In genomic region chr16:64153718-64154117, GRCh38 we compare ENCODE assay signal across 19 cellular contexts.
DNase-seq lines count a peak whose midpoint lies in the region; ATAC-seq, FAIRE-seq and TF ChIP-seq lines count a peak whose summit lies in the region.
"Had no signal": no experiment of that assay in that cellular context is flagged by ENCODE, and none has a peak within 500 bp of the region (broad histone marks: within the 10 kb centered on the region; RNA-seq: fewer than 3 reads in every experiment).

No MANE protein-coding gene starts in this region.

- H3K36me3 Mint-ChIP-seq in GM23338 (ENCODE audit: low read depth): no peaks in the 10 kb centered on the region
- no peaks in the 10 kb centered on the region for H3K36me3 Mint-ChIP-seq in neural progenitor cell
- no peaks in the 10 kb centered on the region for H3K36me3 Mint-ChIP-seq in activated T-helper 2 cell treated with anti-CD3 and anti-CD28 coated beads, Interferon-gamma antibody, Interleukin-2, Interleukin-4, amounts not matched to agents 10 μg/mL and 5 μg/mL and 100 μg/mL, durations not matched to agents 14 hours and 24 hours and 36 hours (ENCODE audit: low read depth)

- H4K20me1 ChIP-seq in GM23338 (replicated peaks; ENCODE audit: insufficient read depth) (no peaks in the 10 kb centered on the region), neural progenitor cell (ENCODE audit: low read depth) (no peaks in the 10 kb centered on the region), HepG2 (ENCODE audit: insufficient read depth, low read length) (no peaks in the 10 kb centered on the region)

- in situ Hi-C loops in HepG2 (cut with HindIII; ENCODE audit: extremely low pct_ligation_motif_present, low pct_unique_long_range_greater_than_20kb): no loop called here

- ATAC-seq in GM23338 (no peak), HepG2 (no peak)
- ATAC-seq: activated naive CD8-positive, alpha-beta T cell treated with anti-CD3 and anti-CD28 coated beads, Interleukin-2, amount 50 U/mL, for 24 hours; gastrocnemius medialis; left ventricle myocardium superior; Panc1; pancreas had no signal

- 54% methylated on average over 3 of the region's 3 CpGs for WGBS in HepG2 (ENCODE audit: low lambda C conversion rate)
- WGBS in lower leg skin, 2 donors: 85 to 86% methylated on average over 3 of the region's 3 CpGs

- H3K4me3 ChIP-seq in GM23338 (no peak overlapping the region), epithelial cell of proximal tubule (ENCODE audit: low read depth, low read length) (no peak overlapping the region), neural progenitor cell (no peak overlapping the region), HepG2 (replicated peaks in 1 of 3; ENCODE audit: insufficient read depth in 1 of 3, low read depth in 2 of 3, low read length in 3 of 3) (no peak overlapping the region), lower leg skin (ENCODE audit: low read depth, poor library complexity, severe bottlenecking) (no peak overlapping the region)
- H3K4me3 ChIP-seq: gastrocnemius medialis, pancreas had no signal

- H2AFZ ChIP-seq in GM23338 (peak overlapping the region; percentile 73; the same call in 1 of the 2 replicates), neural progenitor cell (replicated peaks) (peak overlapping the region; percentile 26), HepG2 (ENCODE audit: low read length) (no peak overlapping the region)

- DNase-seq in GM23338 (ENCODE audit: low spot score): no peak
- DNase-seq in RPMI7951 (ENCODE audit: low read depth): peak; percentile 94
- DNase-seq in epithelial cell of proximal tubule (ENCODE audit: low read depth): peak; percentile 35
- no peak for DNase-seq in neural progenitor cell (ENCODE audit: low spot score)
- no peak for DNase-seq in HepG2 (ENCODE audit: low spot score)
- DNase-seq in lower leg skin (ENCODE audit: low spot score in 2 of 2): no peak
- DNase-seq in activated T-helper 2 cell treated with anti-CD3 and anti-CD28 coated beads, Interferon-gamma antibody, Interleukin-2, Interleukin-4, amounts not matched to agents 10 μg/mL and 5 μg/mL and 100 μg/mL, durations not matched to agents 14 hours and 24 hours and 36 hours (ENCODE audit: low spot score): no peak
- no peak for DNase-seq in iPS-NIHi7 (ENCODE audit: extremely low spot score)
- DNase-seq: activated naive CD8-positive, alpha-beta T cell treated with anti-CD3 and anti-CD28 coated beads, Interleukin-2, amount 50 U/mL, for 24 hours; gastrocnemius medialis; left ventricle myocardium superior; NCI-H1105 treated with DMSO at 0.1 percent for 48 hours; NCI-H526; pancreas; stimulated activated CD4-positive, alpha-beta T cell treated with anti-CD3 and anti-CD28 coated beads, Interleukin-4, amount 100 ng/mL, for 24 hours; SW 1271 had no signal

- H3K9me3 Mint-ChIP-seq in GM23338 (peaks cover 3% of the 10 kb centered on the region; the same call in 1 of the 3 replicates), neural progenitor cell (no peaks in the 10 kb centered on the region)
- H3K9me3 Mint-ChIP-seq in activated T-helper 2 cell treated with anti-CD3 and anti-CD28 coated beads, Interferon-gamma antibody, Interleukin-2, Interleukin-4, amounts not matched to agents 10 μg/mL and 5 μg/mL and 100 μg/mL, durations not matched to agents 14 hours and 24 hours and 36 hours: peaks cover 42% of the 10 kb centered on the region

- H3K9me2 ChIP-seq in GM23338 (ENCODE audit: insufficient read depth): peaks cover 3% of the 10 kb centered on the region; the same call in 1 of the 2 replicates

- H3K9ac ChIP-seq in neural progenitor cell: no peak overlapping the region
- no peak overlapping the region for H3K9ac ChIP-seq in HepG2 (ENCODE audit: insufficient read depth, low read depth, low read length)

- intact Hi-C loops in HepG2 (cut with micrococcal nuclease; ENCODE audit: unreplicated experiment): no loop called here
- intact Hi-C loops in lower leg skin (cut with DNase I; ENCODE audit: low total_unique reads): no loop called here
- intact Hi-C loops in activated T-helper 2 cell treated with anti-CD3 and anti-CD28 coated beads, Interferon-gamma antibody, Interleukin-2, Interleukin-4, amounts not matched to agents 10 μg/mL and 5 μg/mL and 100 μg/mL, durations not matched to agents 14 hours and 24 hours and 36 hours (cut with micrococcal nuclease): no loop called here

- TF ChIP-seq POLR2A in HepG2 (IDR thresholded peaks at IDR 0.05; ENCODE audit: insufficient read depth in 1 of 2, low read depth in 2 of 2, low read length in 2 of 2): no peak
- no peak for TF ChIP-seq POLR2A in lower leg skin (IDR thresholded peaks at IDR 0.05)

- H3K27ac Mint-ChIP-seq in GM23338 (no peak overlapping the region), neural progenitor cell (no peak overlapping the region)
- no peak overlapping the region for H3K27ac Mint-ChIP-seq in activated T-helper 2 cell treated with anti-CD3 and anti-CD28 coated beads, Interferon-gamma antibody, Interleukin-2, Interleukin-4, amounts not matched to agents 10 μg/mL and 5 μg/mL and 100 μg/mL, durations not matched to agents 14 hours and 24 hours and 36 hours
- H3K27ac Mint-ChIP-seq: activated naive CD8-positive, alpha-beta T cell treated with anti-CD3 and anti-CD28 coated beads, Interleukin-2, amount 50 U/mL, for 24 hours; activated T-helper 1 cell treated with anti-CD3 and anti-CD28 coated beads, Interleukin-12 subunit alpha, Interleukin-12 subunit beta, Interleukin-2, Interleukin-4 antibody, amounts not matched to agents 30 ng/mL and 10 ng/mL and 1 ng/mL, durations not matched to agents 14 hours and 24 hours and 36 hours had no signal

- no peak overlapping the region for H3K4me2 ChIP-seq in GM23338
- H3K4me2 ChIP-seq in neural progenitor cell: no peak overlapping the region
- H3K4me2 ChIP-seq in HepG2 (ENCODE audit: low read depth, low read length): no peak overlapping the region

- TF ChIP-seq EP300 in HepG2 (IDR thresholded peaks at IDR 0.05; ENCODE audit: low read depth in 2 of 2, low read length in 2 of 2) (no peak), HepG2 (CRISPR knock-in tag; IDR thresholded peaks at IDR 0.05; ENCODE audit: borderline replicate concordance) (no peak)

- H3K4me1 Mint-ChIP-seq in GM23338: peaks cover 22% of the 10 kb centered on the region; the same call in 2 of the 3 replicates
- H3K4me1 Mint-ChIP-seq in neural progenitor cell: peaks cover 6% of the 10 kb centered on the region
- no peaks in the 10 kb centered on the region for H3K4me1 Mint-ChIP-seq in activated T-helper 2 cell treated with anti-CD3 and anti-CD28 coated beads, Interferon-gamma antibody, Interleukin-2, Interleukin-4, amounts not matched to agents 10 μg/mL and 5 μg/mL and 100 μg/mL, durations not matched to agents 14 hours and 24 hours and 36 hours (ENCODE audit: low read depth)
- H3K4me1 Mint-ChIP-seq: activated naive CD8-positive, alpha-beta T cell treated with anti-CD3 and anti-CD28 coated beads, Interleukin-2, amount 50 U/mL, for 24 hours had no signal

- POLR2A ChIA-PET in HepG2 (lab: Yijun Ruan, JAX): no interaction called here

- CTCF ChIA-PET in HepG2 (lab: Yijun Ruan, JAX; ENCODE audit: low intra/inter-chr PET ratio, low total read pairs): no interaction called here

- no peak for FAIRE-seq in HepG2 (lab: Jason Lieb, UNC)
- FAIRE-seq: pancreas had no signal

- no TSS peak for BruUV-seq in HepG2 (replicated peaks; lab: Mats Ljungman, UMichigan)

- no peaks in the 10 kb centered on the region for H3K79me2 ChIP-seq in GM23338 (replicated peaks; ENCODE audit: insufficient read depth)
- H3K79me2 ChIP-seq in neural progenitor cell (ENCODE audit: low read depth): no peaks in the 10 kb centered on the region
- no peaks in the 10 kb centered on the region for H3K79me2 ChIP-seq in HepG2 (ENCODE audit: insufficient read depth, low read length)

- H3K36me3 ChIP-seq in GM23338 (ENCODE audit: insufficient read depth): no peaks in the 10 kb centered on the region
- no peaks in the 10 kb centered on the region for H3K36me3 ChIP-seq in neural progenitor cell
- no peaks in the 10 kb centered on the region for H3K36me3 ChIP-seq in HepG2 (replicated peaks in 1 of 2; ENCODE audit: control insufficient read depth in 1 of 2, insufficient read depth in 2 of 2, low read length in 2 of 2)
- H3K36me3 ChIP-seq: gastrocnemius medialis, pancreas had no signal

- H3K4me3 Mint-ChIP-seq in GM23338: no peak overlapping the region
- H3K4me3 Mint-ChIP-seq in neural progenitor cell: no peak overlapping the region
- no peak overlapping the region for H3K4me3 Mint-ChIP-seq in activated T-helper 2 cell treated with anti-CD3 and anti-CD28 coated beads, Interferon-gamma antibody, Interleukin-2, Interleukin-4, amounts not matched to agents 10 μg/mL and 5 μg/mL and 100 μg/mL, durations not matched to agents 14 hours and 24 hours and 36 hours (ENCODE audit: low read depth)
- H3K4me3 Mint-ChIP-seq: activated naive CD8-positive, alpha-beta T cell treated with anti-CD3 and anti-CD28 coated beads, Interleukin-2, amount 50 U/mL, for 24 hours; activated T-helper 1 cell treated with anti-CD3 and anti-CD28 coated beads, Interleukin-12 subunit alpha, Interleukin-12 subunit beta, Interleukin-2, Interleukin-4 antibody, amounts not matched to agents 30 ng/mL and 10 ng/mL and 1 ng/mL, durations not matched to agents 14 hours and 24 hours and 36 hours had no signal

- TF ChIP-seq RAD21 in HepG2 (CRISPR knock-in tag; IDR thresholded peaks at IDR 0.05): no peak

- no peaks in the 10 kb centered on the region for H3K9me3 ChIP-seq in neural progenitor cell (ENCODE audit: low read depth)
- no peaks in the 10 kb centered on the region for H3K9me3 ChIP-seq in HepG2 (ENCODE audit: low read length)
- H3K9me3 ChIP-seq: gastrocnemius medialis, pancreas had no signal

- H3K27me3 ChIP-seq in GM23338 (ENCODE audit: insufficient read depth) (no peaks in the 10 kb centered on the region), neural progenitor cell (no peaks in the 10 kb centered on the region), HepG2 (ENCODE audit: control insufficient read depth in 1 of 2, insufficient read depth in 2 of 2, low read length in 2 of 2) (no peaks in the 10 kb centered on the region)
- H3K27me3 ChIP-seq: gastrocnemius medialis, pancreas had no signal

- H3K27ac ChIP-seq in GM23338 (ENCODE audit: low read depth) (no peak overlapping the region), neural progenitor cell (no peak overlapping the region), HepG2 (ENCODE audit: extremely low read length, insufficient read depth, low read length) (no peak overlapping the region)
- H3K27ac ChIP-seq: gastrocnemius medialis, HL-60, pancreas had no signal

- TF ChIP-seq CTCF in GM23338 (conservative IDR thresholded peaks at IDR 0.05; ENCODE audit: low read depth in 2 of 2) (no peak), epithelial cell of proximal tubule (conservative IDR thresholded peaks at IDR 0.05; ENCODE audit: low read depth, low read length) (no peak), neural progenitor cell (IDR thresholded peaks at IDR 0.05) (no peak), HepG2 (CRISPR knock-in tag; IDR thresholded peaks at IDR 0.05) (no peak), lower leg skin (IDR thresholded peaks at IDR 0.05) (no peak)

- H3K27me3 Mint-ChIP-seq in GM23338 (ENCODE audit: insufficient read depth, low read depth, poor library complexity) (no peaks in the 10 kb centered on the region), neural progenitor cell (ENCODE audit: insufficient read depth, low read depth) (peaks cover 3% of the 10 kb centered on the region)
- no peaks in the 10 kb centered on the region for H3K27me3 Mint-ChIP-seq in activated T-helper 2 cell treated with anti-CD3 and anti-CD28 coated beads, Interferon-gamma antibody, Interleukin-2, Interleukin-4, amounts not matched to agents 10 μg/mL and 5 μg/mL and 100 μg/mL, durations not matched to agents 14 hours and 24 hours and 36 hours (ENCODE audit: low read depth)
- H3K27me3 Mint-ChIP-seq: activated naive CD8-positive, alpha-beta T cell treated with anti-CD3 and anti-CD28 coated beads, Interleukin-2, amount 50 U/mL, for 24 hours had no signal

- no peaks in the 10 kb centered on the region for H3F3A ChIP-seq in GM23338 (replicated peaks; ENCODE audit: low read depth)
- H3F3A ChIP-seq in neural progenitor cell (ENCODE audit: low read depth): no peaks in the 10 kb centered on the region

- H3K4me1 ChIP-seq in GM23338 (ENCODE audit: insufficient read depth) (no peaks in the 10 kb centered on the region; the same call in 1 of the 2 replicates), neural progenitor cell (no peaks in the 10 kb centered on the region), HepG2 (ENCODE audit: insufficient read depth, low read length) (peaks cover 10% of the 10 kb centered on the region)
- H3K4me1 ChIP-seq: gastrocnemius medialis, pancreas had no signal

Comparison
In these comparisons a context has a peak if more than half of its experiments do, and no peak if none do; other contexts are left out.
1. DNase-seq: peak in RPMI7951 (single experiment) and epithelial cell of proximal tubule (single experiment); none in GM23338 (single experiment), neural progenitor cell (single experiment), HepG2 (single experiment), lower leg skin (0 of 2), activated T-helper 2 cell treated with anti-CD3 and anti-CD28 coated beads, Interferon-gamma antibody, Interleukin-2, Interleukin-4, amounts not matched to agents 10 μg/mL and 5 μg/mL and 100 μg/mL, durations not matched to agents 14 hours and 24 hours and 36 hours (single experiment) and iPS-NIHi7 (single experiment).